Comparison of ENCODE assay signal across 11 cellular contexts in genomic region chr7:2838873-2839578, GRCh38. TPM values are rescaled to one million over a fixed set of nuclear protein-coding genes. Genes with fewer than 3 reads are reported as not detected.
DNase-seq lines count a peak whose midpoint lies in the region; ATAC-seq and TF ChIP-seq lines count a peak whose summit lies in the region.
"Had no signal": no experiment of that assay in that cellular context is flagged by ENCODE, and none has a peak within 500 bp of the region (broad histone marks: within the 10 kb centered on the region; RNA-seq: fewer than 3 reads in every experiment).

No MANE protein-coding gene starts in this region.

- H3K9me3 ChIP-seq in body of pancreas, result no peaks in the 10 kb centered on the region

- no peaks in the 10 kb centered on the region for H3K27me3 Mint-ChIP-seq in naive thymus-derived CD8-positive, alpha-beta T cell

- H3K4me3 ChIP-seq in body of pancreas, result no peak overlapping the region
- H3K4me3 ChIP-seq: GM23248, lung had no signal

- H3K4me3 Mint-ChIP-seq in naive thymus-derived CD8-positive, alpha-beta T cell, result peak overlapping the region in 2 of 10 donors; percentile 12 to 59

- no peak for TF ChIP-seq CTCF in body of pancreas (IDR thresholded peaks at IDR 0.05)

- ATAC-seq in GM18498 (IDR thresholded peaks at IDR 0.05; ENCODE audit: unreplicated experiment) (peak; percentile 39), GM21390 (IDR thresholded peaks at IDR 0.05; ENCODE audit: unreplicated experiment) (peak; percentile 50), HG03469 (IDR thresholded peaks at IDR 0.05; ENCODE audit: unreplicated experiment) (peak; percentile 70), body of pancreas (no peak)
- ATAC-seq in naive thymus-derived CD8-positive, alpha-beta T cell, result no peak

- no peaks in the 10 kb centered on the region for H3K36me3 ChIP-seq in body of pancreas (replicated peaks in 1 of 2; ENCODE audit: insufficient read depth in 1 of 2, low read depth in 2 of 2)

- H3K36me3 Mint-ChIP-seq in naive thymus-derived CD8-positive, alpha-beta T cell, result peaks cover 13 to 31% (median 21%) of the 10 kb centered on the region in 3 donors

- peak overlapping the region; percentile 15 for H3K27ac ChIP-seq in epithelial cell of prostate
- no peak overlapping the region for H3K27ac ChIP-seq in body of pancreas
- H3K27ac ChIP-seq: GM23248, KMS-11 had no signal

- no peak for TF ChIP-seq POLR2A in body of pancreas (IDR thresholded peaks at IDR 0.05)

- intact Hi-C loops in body of pancreas (cut with DNase I), result no loop called here

- H3K4me1 Mint-ChIP-seq in naive thymus-derived CD8-positive, alpha-beta T cell, result peaks cover 20 to 68% (median 60%) of the 10 kb centered on the region in 4 donors

- peaks cover 16% of the 10 kb centered on the region for H3K4me1 ChIP-seq in body of pancreas

- 83 to 88% methylated on average over 13 of the region's 13 CpGs for WGBS in body of pancreas, 2 donors

- H3K27ac Mint-ChIP-seq in naive thymus-derived CD8-positive, alpha-beta T cell, result peak overlapping the region in 4 of 10 donors; percentile 6 to 39 (median 26)

- DNase-seq in epithelial cell of prostate (ENCODE audit: low read depth, low spot score) (no peak), NCI-H2196 treated with DMSO at 0.1 percent for 48 hours (lab: John Stamatoyannopoulos, UW; ENCODE audit: unreplicated experiment) (no peak), C1 segment of cervical spinal cord (lab: John Stamatoyannopoulos, UW) (no peak), body of pancreas (no peak)
- DNase-seq in naive thymus-derived CD8-positive, alpha-beta T cell, result no peak
- DNase-seq: GM23248 had no signal

- POLR2A ChIA-PET in naive thymus-derived CD8-positive, alpha-beta T cell (lab: Charles Lee), result no interaction called here

- no peaks in the 10 kb centered on the region for H3K27me3 ChIP-seq in body of pancreas

- H3K9me3 Mint-ChIP-seq in naive thymus-derived CD8-positive, alpha-beta T cell, result peaks cover 0 to 4% (median 0%) of the 10 kb centered on the region in 9 donors

RNA-seq across cellular contexts. Expression of gene GNA12, which starts 5.1 kb away (rescaled TPM):
- total RNA-seq in naive thymus-derived CD8-positive, alpha-beta T cell, result 10 to 100 TPM; 18.7 to 21.4 TPM
- polyA plus RNA-seq in naive thymus-derived CD8-positive, alpha-beta T cell, result 10 to 100 TPM in 1 of 3 donors, 1 to 10 TPM in 2; 4.6 to 13.7 (median 8.5) TPM
- total RNA-seq in body of pancreas, result 10 to 100 TPM; 12.2 to 17.5 TPM

Comparison
In these comparisons a context has a peak if more than half of its experiments do, and no peak if none do; other contexts are left out.
1. ATAC-seq: peak in GM18498 (single experiment), GM21390 (single experiment) and HG03469 (single experiment); none in naive thymus-derived CD8-positive, alpha-beta T cell (0 of 2) and body of pancreas (single experiment).